In the genomic region with DNA sequence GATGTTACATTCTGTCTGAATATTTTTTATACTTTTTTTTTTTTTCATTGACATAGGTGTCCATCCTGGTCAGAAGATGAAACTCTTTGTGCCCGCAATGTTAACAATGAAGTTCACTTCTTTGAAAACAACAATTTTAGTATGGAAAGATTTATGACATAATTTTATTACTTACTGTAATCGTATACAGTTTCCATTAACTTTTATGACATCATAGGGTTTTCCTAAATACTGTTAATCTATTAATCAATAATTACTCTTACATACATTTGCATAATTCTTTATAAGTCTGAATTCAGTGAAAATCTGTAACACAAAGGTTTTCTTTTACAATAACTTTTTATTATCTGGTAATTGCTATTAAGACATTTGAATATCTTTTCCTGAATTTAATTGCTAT, we compare ENCODE assay signal across 25 cellular contexts.
"Had no signal": no experiment of that assay in that cellular context is flagged by ENCODE, and none has a peak within 500 bp of the region (broad histone marks: within the 10 kb centered on the region; RNA-seq: fewer than 3 reads in every experiment).

No MANE protein-coding gene starts in this region.

- H3K4me1 Mint-ChIP-seq: mesothelial cell of epicardium had no signal

- ATAC-seq: esophagus mucosa; gastrocnemius medialis; heart right ventricle; left cardiac atrium; left lung; left ventricle myocardium superior; lower lobe of right lung; mucosa of descending colon; naive thymus-derived CD8-positive, alpha-beta T cell had no signal

- DNase-seq: colonic mucosa; dermis blood vessel endothelial cell; dorsolateral prefrontal cortex; effector CD4-positive, alpha-beta T cell; effector memory CD4-positive, alpha-beta T cell; erythroblast; esophagus squamous epithelium; foreskin fibroblast; gastrocnemius medialis; glutamatergic neuron; head of caudate nucleus; heart right ventricle; hippocampal formation; left cardiac atrium; left lung; left ventricle myocardium superior; lower lobe of right lung; mesenchymal stem cell; mucosa of descending colon; naive B cell; naive thymus-derived CD8-positive, alpha-beta T cell had no signal

- H3K27me3 ChIP-seq: colonic mucosa, dorsolateral prefrontal cortex, esophagus squamous epithelium, gastrocnemius medialis, heart right ventricle, left lung had no signal

- H3K4me3 Mint-ChIP-seq: mesothelial cell of epicardium; naive B cell; naive thymus-derived CD8-positive, alpha-beta T cell had no signal

- H3K9me3 Mint-ChIP-seq: mesothelial cell of epicardium; naive B cell; naive thymus-derived CD8-positive, alpha-beta T cell had no signal

- H3K4me1 ChIP-seq: colonic mucosa, esophagus squamous epithelium, gastrocnemius medialis, heart right ventricle, left lung, lower lobe of right lung had no signal

- H3K27ac Mint-ChIP-seq: mesothelial cell of epicardium, naive B cell had no signal

- H3K36me3 Mint-ChIP-seq: naive B cell had no signal

- H3K27me3 Mint-ChIP-seq: naive B cell; naive thymus-derived CD8-positive, alpha-beta T cell had no signal

- H3K9me3 ChIP-seq: colonic mucosa, esophagus squamous epithelium, gastrocnemius medialis, heart right ventricle, left lung, lower lobe of right lung, mucosa of descending colon had no signal

- H3K27ac ChIP-seq: colonic mucosa, dorsolateral prefrontal cortex, epithelial cell of prostate, esophagus squamous epithelium, gastrocnemius medialis, heart right ventricle, left lung, lower lobe of right lung had no signal

- H3K4me3 ChIP-seq: colonic mucosa, dorsolateral prefrontal cortex, esophagus squamous epithelium, gastrocnemius medialis, heart right ventricle, left lung, lower lobe of right lung, mucosa of descending colon had no signal

- FAIRE-seq: keratinocyte had no signal
